ENCODE assay signal across 14 cellular contexts in genomic region chr10:125086716-125087115, GRCh38.
"Had no signal": no experiment of that assay in that cellular context is flagged by ENCODE, and none has a peak within 500 bp of the region (broad histone marks: within the 10 kb centered on the region; RNA-seq: fewer than 3 reads in every experiment).

No MANE protein-coding gene starts in this region.

- H3K9me3 Mint-ChIP-seq: activated naive CD8-positive, alpha-beta T cell treated with anti-CD3 and anti-CD28 coated beads, Interleukin-2, amount 10 ng/mL, durations not matched to agents 7 days and 5 days; activated T-cell treated with anti-CD3 and anti-CD28 coated beads, Interleukin-2, amount 50 U/mL, for 4 hours; T-helper 1 cell treated with Interleukin-12 subunit alpha and Interleukin-12 subunit beta and Interleukin-4 antibody, amounts not matched to agents 30 μg/mL and 1 μg/mL, for 36 hours had no signal

- H3K27ac Mint-ChIP-seq: activated CD8-positive, alpha-beta memory T cell treated with anti-CD3 and anti-CD28 coated beads, Interleukin-2, amount 10 ng/mL, durations not matched to agents 7 days and 5 days; activated naive CD8-positive, alpha-beta T cell treated with anti-CD3 and anti-CD28 coated beads, Interleukin-2, amount 10 ng/mL, durations not matched to agents 7 days and 5 days; T-helper 1 cell treated with Interleukin-12 subunit alpha and Interleukin-12 subunit beta and Interleukin-4 antibody, amounts not matched to agents 30 μg/mL and 1 μg/mL, for 36 hours had no signal

- H3K4me1 Mint-ChIP-seq: activated CD8-positive, alpha-beta memory T cell treated with anti-CD3 and anti-CD28 coated beads, Interleukin-2, amount 10 ng/mL, durations not matched to agents 7 days and 5 days; activated naive CD8-positive, alpha-beta T cell treated with anti-CD3 and anti-CD28 coated beads, Interleukin-2, amount 10 ng/mL, durations not matched to agents 7 days and 5 days had no signal

- H3K36me3 Mint-ChIP-seq: activated CD8-positive, alpha-beta memory T cell treated with anti-CD3 and anti-CD28 coated beads, Interleukin-2, amount 10 ng/mL, durations not matched to agents 7 days and 5 days; activated naive CD8-positive, alpha-beta T cell treated with anti-CD3 and anti-CD28 coated beads, Interleukin-2, amount 10 ng/mL, durations not matched to agents 7 days and 5 days had no signal

- ATAC-seq: activated CD8-positive, alpha-beta memory T cell treated with anti-CD3 and anti-CD28 coated beads, Interleukin-2, amount 10 ng/mL, durations not matched to agents 7 days and 5 days; activated T-cell treated with anti-CD3 and anti-CD28 coated beads, Interleukin-2, amount 50 U/mL, for 4 hours; heart right ventricle; left lung had no signal

- H3K27me3 Mint-ChIP-seq: activated naive CD8-positive, alpha-beta T cell treated with anti-CD3 and anti-CD28 coated beads, Interleukin-2, amount 10 ng/mL, durations not matched to agents 7 days and 5 days had no signal

- H3K9me3 ChIP-seq: breast epithelium, heart right ventricle, left lung had no signal

- DNase-seq: activated CD4-positive, alpha-beta T cell treated with anti-CD3 and anti-CD28 coated beads for 1 hour; activated CD4-positive, alpha-beta T cell treated with anti-CD3 and anti-CD28 coated beads, Interleukin-2, amount 50 U/mL, for 48 hours; activated CD8-positive, alpha-beta memory T cell treated with anti-CD3 and anti-CD28 coated beads, Interleukin-2, amount 10 ng/mL, durations not matched to agents 7 days and 5 days; activated naive CD8-positive, alpha-beta T cell treated with anti-CD3 and anti-CD28 coated beads, Interleukin-2, amount 10 ng/mL, durations not matched to agents 7 days and 5 days; activated T-cell treated with anti-CD3 and anti-CD28 coated beads, Interleukin-2, amount 50 U/mL, for 4 hours; anterior cingulate cortex; foreskin melanocyte; heart right ventricle; mesendoderm; stimulated activated CD4-positive, alpha-beta T cell treated with anti-CD3 and anti-CD28 coated beads, Interleukin-2, amount 100 ng/mL, for 24 hours; stimulated activated naive CD4-positive, alpha-beta T cell treated with Interleukin-2 at 50 U/mL for 16 hours had no signal

- H3K4me3 ChIP-seq: breast epithelium, heart right ventricle, left lung had no signal

- H3K27me3 ChIP-seq: breast epithelium, heart right ventricle, left lung had no signal

- H3K27ac ChIP-seq: left lung had no signal

- H3K36me3 ChIP-seq: breast epithelium had no signal

- H3K4me3 Mint-ChIP-seq: activated CD8-positive, alpha-beta memory T cell treated with anti-CD3 and anti-CD28 coated beads, Interleukin-2, amount 10 ng/mL, durations not matched to agents 7 days and 5 days; activated naive CD8-positive, alpha-beta T cell treated with anti-CD3 and anti-CD28 coated beads, Interleukin-2, amount 10 ng/mL, durations not matched to agents 7 days and 5 days; activated T-cell treated with anti-CD3 and anti-CD28 coated beads, Interleukin-2, amount 50 U/mL, for 4 hours; T-helper 1 cell treated with Interleukin-12 subunit alpha and Interleukin-12 subunit beta and Interleukin-4 antibody, amounts not matched to agents 30 μg/mL and 1 μg/mL, for 36 hours had no signal
